In the genomic region with DNA sequence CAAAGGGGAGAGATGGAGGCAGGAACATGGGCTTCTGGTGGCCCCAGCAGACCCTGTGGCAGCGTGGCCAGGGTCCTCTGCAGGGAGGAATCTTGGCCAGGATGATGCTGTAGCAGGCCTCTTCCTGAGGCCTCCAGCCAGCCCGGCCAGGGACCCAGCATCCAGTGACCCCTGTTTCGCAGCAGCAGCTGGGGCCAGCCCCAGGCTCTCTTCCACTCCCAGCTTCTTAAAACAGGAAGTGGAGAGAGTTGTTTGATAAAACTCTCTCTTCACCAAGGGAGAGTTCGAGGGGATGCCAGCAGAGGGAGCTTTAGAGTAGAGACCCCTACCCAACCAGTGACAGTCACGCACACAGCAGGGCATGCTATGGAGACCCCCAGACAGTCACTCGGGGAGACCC, we compare ENCODE assay signal across 10 cellular contexts. TPM values are rescaled to one million over a fixed set of nuclear protein-coding genes. Genes with fewer than 3 reads are reported as not detected.
DNase-seq lines count a peak whose midpoint lies in the region; ATAC-seq and TF ChIP-seq lines count a peak whose summit lies in the region.
"Not testable (repeated sequence)": the region's sequence is repeated elsewhere in the genome, so short reads cannot be mapped to it uniquely, and the experiment has no call there.
"Had no signal": no experiment of that assay in that cellular context is flagged by ENCODE, and none has a peak within 500 bp of the region (broad histone marks: within the 10 kb centered on the region; RNA-seq: fewer than 3 reads in every experiment).

No MANE protein-coding gene starts in this region.

- H3K27ac Mint-ChIP-seq in chondrocyte (ENCODE audit: unreplicated experiment): not testable (repeated sequence)

- H4K20me1 ChIP-seq in hepatocyte (ENCODE audit: insufficient read depth, poor library complexity, severe bottlenecking); neural cell (ENCODE audit: insufficient read depth): not testable (repeated sequence)

- H3K79me2 ChIP-seq in hepatocyte; neural cell (replicated peaks; ENCODE audit: insufficient read depth, low read length): not testable (repeated sequence)

- WGBS in hepatocyte (ENCODE audit: low lambda C conversion rate, missing lambda C conversion rate): 36% methylated on average over 6 of the region's 6 CpGs

- not testable (repeated sequence) for H3K36me3 ChIP-seq in hepatocyte (replicated peaks; ENCODE audit: insufficient read depth, low read depth); neural cell (ENCODE audit: insufficient read depth, low read length); upper lobe of right lung

- H3K4me3 Mint-ChIP-seq in chondrocyte (ENCODE audit: unreplicated experiment): not testable (repeated sequence)

- H3K4me3 ChIP-seq in hepatocyte; neural cell (ENCODE audit: low read length); upper lobe of right lung: not testable (repeated sequence)

- peaks cover 16% of the 10 kb centered on the region for H3K4me1 ChIP-seq in hepatocyte (ENCODE audit: insufficient read depth)
- not testable (repeated sequence) for H3K4me1 ChIP-seq in upper lobe of right lung

- peak; percentile 36 for ATAC-seq in upper lobe of right lung

- H3K9ac ChIP-seq in neural cell (ENCODE audit: low read length): not testable (repeated sequence)

- not testable (repeated sequence) for H3K27me3 ChIP-seq in hepatocyte; neural cell (ENCODE audit: insufficient read depth, low read depth, low read length); upper lobe of right lung

- peaks cover 16% of the 10 kb centered on the region for H3K27me3 Mint-ChIP-seq in chondrocyte (ENCODE audit: low read depth)

- H3F3A ChIP-seq in neural cell (ENCODE audit: insufficient read depth, low read length, poor library complexity, severe bottlenecking): not testable (repeated sequence)

- not testable (repeated sequence) for H3K9me3 Mint-ChIP-seq in chondrocyte (ENCODE audit: low read depth)

- not testable (repeated sequence) for H2AFZ ChIP-seq in hepatocyte; neural cell (ENCODE audit: low read depth, low read length)

- peak; percentile 16 for DNase-seq in MV-4-11 (lab: John Stamatoyannopoulos, UW)
- DNase-seq in NCI-H82 (lab: John Stamatoyannopoulos, UW): peak; percentile 71
- not testable (repeated sequence) for DNase-seq in chondrocyte (ENCODE audit: low spot score); hepatocyte (ENCODE audit: low spot score); upper lobe of right lung

- TF ChIP-seq CTCF in GM12872 (IDR thresholded peaks at IDR 0.05; ENCODE audit: insufficient read depth, low read depth, low read length): 0 out of 3 replicates have a peak, but pooled peaks have one; percentile 2
- peak; percentile 30; the same call in 1 of the 2 replicates for TF ChIP-seq CTCF in VCaP (conservative IDR thresholded peaks at IDR 0.05)
- peak; percentile 45 for TF ChIP-seq CTCF in chondrocyte (IDR thresholded peaks at IDR 0.05)
- TF ChIP-seq CTCF in hepatocyte (IDR thresholded peaks at IDR 0.05; ENCODE audit: poor library complexity): peak; percentile 25
- TF ChIP-seq CTCF in neural cell (IDR thresholded peaks at IDR 0.05; ENCODE audit: poor library complexity, severe bottlenecking): peak; percentile 30
- TF ChIP-seq CTCF in upper lobe of right lung (IDR thresholded peaks at IDR 0.05): not testable (repeated sequence)

- intact Hi-C loops in upper lobe of right lung (cut with DNase I): not testable (repeated sequence)

- not testable (repeated sequence) for H3K36me3 Mint-ChIP-seq in chondrocyte (ENCODE audit: low read depth)

- H3K27ac ChIP-seq in VCaP; hepatocyte; neural cell (ENCODE audit: low read length); upper lobe of right lung: not testable (repeated sequence)

- not testable (repeated sequence) for H3K9me2 ChIP-seq in hepatocyte (replicated peaks; ENCODE audit: insufficient read depth); neural cell (ENCODE audit: insufficient read depth, low read length)

- H3K9me3 ChIP-seq in hepatocyte (ENCODE audit: low read depth); neural cell (ENCODE audit: low read length); upper lobe of right lung: not testable (repeated sequence)

- H3K4me2 ChIP-seq in hepatocyte; neural cell (ENCODE audit: low read length): not testable (repeated sequence)

- not testable (repeated sequence) for H3K4me1 Mint-ChIP-seq in chondrocyte (ENCODE audit: low read depth)

- not testable (repeated sequence) for TF ChIP-seq EP300 in neural cell (conservative IDR thresholded peaks at IDR 0.05; ENCODE audit: poor library complexity, severe bottlenecking)

- not testable (repeated sequence) for TF ChIP-seq RAD21 in neural cell (conservative IDR thresholded peaks at IDR 0.05)

TF ChIP-seq in neural cell, 6 proteins besides CTCF, POLR2A, EP300 and RAD21:
- peak; percentile 25 for TF ChIP-seq SMC3 (conservative IDR thresholded peaks at IDR 0.05; ENCODE audit: poor library complexity)

RNA-seq across cellular contexts. Expression of gene GGTLC1, which starts 10.1 kb away (rescaled TPM):
- total RNA-seq in chondrocyte: not detected in 3 replicates
- total RNA-seq in hepatocyte: not detected in 2 replicates
- polyA plus RNA-seq in hepatocyte: not detected in 2 replicates
- not detected in 2 replicates for polyA plus RNA-seq in neural cell
- polyA minus RNA-seq in neural cell: not detected in 2 replicates
- total RNA-seq in upper lobe of right lung: 105 TPM
- total RNA-seq: SJCRH30 had no signal
- polyA plus RNA-seq: BJ had no signal

Comparison
In these comparisons a context has a peak if more than half of its experiments do, and no peak if none do; other contexts are left out.
1. RNA of gene GGTLC1, which starts 10.1 kb away (total RNA-seq): 105 TPM in upper lobe of right lung (single experiment); not detected in chondrocyte and not detected in hepatocyte; every median in the first group is over 100 times any median in the second.